9 cellular contexts compared by ENCODE assay signal in genomic region chr10:119461380-119461779, GRCh38.
DNase-seq lines count a peak whose midpoint lies in the region; ATAC-seq and TF ChIP-seq lines count a peak whose summit lies in the region.
"Had no signal": no experiment of that assay in that cellular context is flagged by ENCODE, and none has a peak within 500 bp of the region (broad histone marks: within the 10 kb centered on the region; RNA-seq: fewer than 3 reads in every experiment).

No MANE protein-coding gene starts in this region.

- peak; percentile 68 for ATAC-seq in HG02884 (IDR thresholded peaks at IDR 0.05; ENCODE audit: unreplicated experiment)

- CTCF ChIA-PET in mammary epithelial cell (lab: Charles Lee; ENCODE audit: low non-redundant PET), result no interaction called here

- H4K20me1 ChIP-seq in mammary epithelial cell (ENCODE audit: insufficient read depth, low read length), result no peaks in the 10 kb centered on the region

- no peak overlapping the region for H3K4me3 ChIP-seq in mammary epithelial cell (replicated peaks in 1 of 3; ENCODE audit: insufficient read depth in 1 of 3, low read depth in 2 of 3, low read length in 3 of 3)
- no peak overlapping the region for H3K4me3 ChIP-seq in breast epithelium
- no peak overlapping the region for H3K4me3 ChIP-seq in SJCRH30

- H3K27me3 ChIP-seq in mammary epithelial cell (ENCODE audit: insufficient read depth, low read length), result no peaks in the 10 kb centered on the region
- H3K27me3 ChIP-seq in breast epithelium, result no peaks in the 10 kb centered on the region
- no peaks in the 10 kb centered on the region for H3K27me3 ChIP-seq in SJCRH30

- 13% methylated on average over 3 of the region's 3 CpGs for WGBS in mammary epithelial cell (ENCODE audit: low coverage, missing lambda C conversion rate)

- H3K4me1 ChIP-seq in mammary epithelial cell (ENCODE audit: insufficient read depth, low read length), result peaks cover 17% of the 10 kb centered on the region
- H3K4me1 ChIP-seq in breast epithelium, result no peaks in the 10 kb centered on the region
- H3K4me1 ChIP-seq in SJCRH30, result peaks cover 12% of the 10 kb centered on the region

- BruUV-seq in mammary epithelial cell (replicated peaks; lab: Mats Ljungman, UMichigan), result no TSS peak

- intact Hi-C loops in mammary epithelial cell (cut with micrococcal nuclease) (no loop called here), breast epithelium (cut with DNase I; ENCODE audit: low total_unique reads) (no loop called here)

- dilution Hi-C loops in mammary epithelial cell (cut with HindIII; ENCODE audit: low sequenced_read_pairs), result no loop called here

- TF ChIP-seq POLR2A in breast epithelium (IDR thresholded peaks at IDR 0.05), result no peak

- TF ChIP-seq CTCF in mammary epithelial cell (conservative IDR thresholded peaks at IDR 0.05 in 1 of 2, IDR thresholded peaks at IDR 0.05 in 1 of 2; ENCODE audit: extremely low read depth in 1 of 2, insufficient read depth in 1 of 2, low read depth in 1 of 2, low read length in 2 of 2) (peak in 1 of 2 donors; percentile 31), breast epithelium (IDR thresholded peaks at IDR 0.05) (no peak)

- H2AFZ ChIP-seq in mammary epithelial cell (ENCODE audit: low read depth, low read length), result peak overlapping the region; percentile 13

- H3K4me2 ChIP-seq in mammary epithelial cell (ENCODE audit: insufficient read depth, low read depth, low read length), result peak overlapping the region; percentile 56

- H3K9ac ChIP-seq in mammary epithelial cell (ENCODE audit: insufficient read depth, low read length), result no peak overlapping the region

- no peaks in the 10 kb centered on the region for H3K79me2 ChIP-seq in mammary epithelial cell (ENCODE audit: insufficient read depth, low read length)

- DNase-seq in mammary epithelial cell, result peak; percentile 86
- no peak for DNase-seq in breast epithelium (ENCODE audit: low spot score in 2 of 2)
- peak; percentile 11 for DNase-seq in amniotic epithelial cell (ENCODE audit: low read depth)
- DNase-seq in ureter (ENCODE audit: low spot score), result peak; percentile 74
- DNase-seq in SJCRH30, result no peak
- DNase-seq in GM19238 (ENCODE audit: insufficient read length, low spot score), result no peak
- DNase-seq in midbrain (lab: John Stamatoyannopoulos, UW), result no peak

- in situ Hi-C loops in mammary epithelial cell (cut with MboI; ENCODE audit: low sequenced_read_pairs in 2 of 2), result no loop called here

- no peaks in the 10 kb centered on the region for H3K9me3 ChIP-seq in mammary epithelial cell (replicated peaks; ENCODE audit: insufficient read depth, low read length)
- no peaks in the 10 kb centered on the region for H3K9me3 ChIP-seq in breast epithelium
- no peaks in the 10 kb centered on the region for H3K9me3 ChIP-seq in SJCRH30 (replicated peaks)

- H3K27ac ChIP-seq in mammary epithelial cell (ENCODE audit: insufficient read depth, low read depth, low read length), result no peak overlapping the region
- H3K27ac ChIP-seq in breast epithelium, result no peak overlapping the region
- no peak overlapping the region for H3K27ac ChIP-seq in SJCRH30
- H3K27ac ChIP-seq: VCaP had no signal

- H3K36me3 ChIP-seq in mammary epithelial cell (ENCODE audit: insufficient read depth, low read length), result no peaks in the 10 kb centered on the region
- no peaks in the 10 kb centered on the region for H3K36me3 ChIP-seq in breast epithelium
- H3K36me3 ChIP-seq in SJCRH30, result no peaks in the 10 kb centered on the region

Comparison
In these comparisons a context has a peak if more than half of its experiments do, and no peak if none do; other contexts are left out.
1. DNase-seq: peak in mammary epithelial cell (single experiment), amniotic epithelial cell (single experiment) and ureter (single experiment); none in breast epithelium (0 of 2), SJCRH30 (0 of 2), GM19238 (single experiment) and midbrain (single experiment).